In genomic region chr1:45922813-45923212, GRCh38 we compare ENCODE assay signal across 14 cellular contexts.
"Had no signal": no experiment of that assay in that cellular context is flagged by ENCODE, and none has a peak within 500 bp of the region (broad histone marks: within the 10 kb centered on the region; RNA-seq: fewer than 3 reads in every experiment).

No MANE protein-coding gene starts in this region.

- H3K4me1 ChIP-seq: lower lobe of right lung had no signal

- DNase-seq: activated CD4-positive, CD25-positive, alpha-beta regulatory T cell treated with anti-CD3 and anti-CD28 coated beads, Interleukin-2, amount 50 U/mL, for 72 hours; activated naive CD4-positive, alpha-beta T cell treated with Interleukin-2 at 50 U/mL for 16 hours; activated naive CD8-positive, alpha-beta T cell treated with anti-CD3 and anti-CD28 coated beads, Interleukin-2, amount 50 U/mL, for 24 hours; hypothalamus; kidney glomerular epithelial cell; lower lobe of right lung; retina; SK-N-SH; stimulated activated CD4-positive, alpha-beta T cell treated with anti-CD3 and anti-CD28 coated beads, Interleukin-4, amount 100 ng/mL, for 24 hours; stimulated activated naive CD4-positive, alpha-beta T cell treated with Interleukin-2 at 50 U/mL for 16 hours; substantia nigra had no signal

- H3K27ac ChIP-seq: lower lobe of right lung, neutrophil had no signal

- H3K9me3 ChIP-seq: lower lobe of right lung, neutrophil, SK-N-SH had no signal

- ATAC-seq: activated naive CD8-positive, alpha-beta T cell treated with anti-CD3 and anti-CD28 coated beads, Interleukin-2, amount 50 U/mL, for 24 hours had no signal

- H3K4me1 Mint-ChIP-seq: activated naive CD8-positive, alpha-beta T cell treated with anti-CD3 and anti-CD28 coated beads, Interleukin-2, amount 50 U/mL, for 24 hours had no signal

- H3K36me3 ChIP-seq: lower lobe of right lung, neutrophil had no signal

- H3K9me3 Mint-ChIP-seq: activated naive CD8-positive, alpha-beta T cell treated with anti-CD3 and anti-CD28 coated beads, Interleukin-2, amount 50 U/mL, for 24 hours; mesothelial cell of epicardium; type B pancreatic cell had no signal

- H3K27ac Mint-ChIP-seq: activated naive CD8-positive, alpha-beta T cell treated with anti-CD3 and anti-CD28 coated beads, Interleukin-2, amount 50 U/mL, for 24 hours; mesothelial cell of epicardium; type B pancreatic cell had no signal

- H3K4me3 Mint-ChIP-seq: activated naive CD8-positive, alpha-beta T cell treated with anti-CD3 and anti-CD28 coated beads, Interleukin-2, amount 50 U/mL, for 24 hours; mesothelial cell of epicardium; type B pancreatic cell had no signal

- H3K36me3 Mint-ChIP-seq: type B pancreatic cell had no signal

- H3K4me3 ChIP-seq: lower lobe of right lung had no signal

- H3K27me3 ChIP-seq: neutrophil had no signal

- H3K27me3 Mint-ChIP-seq: activated naive CD8-positive, alpha-beta T cell treated with anti-CD3 and anti-CD28 coated beads, Interleukin-2, amount 50 U/mL, for 24 hours had no signal
